Comparison of ENCODE assay signal across 27 cellular contexts in the genomic region with DNA sequence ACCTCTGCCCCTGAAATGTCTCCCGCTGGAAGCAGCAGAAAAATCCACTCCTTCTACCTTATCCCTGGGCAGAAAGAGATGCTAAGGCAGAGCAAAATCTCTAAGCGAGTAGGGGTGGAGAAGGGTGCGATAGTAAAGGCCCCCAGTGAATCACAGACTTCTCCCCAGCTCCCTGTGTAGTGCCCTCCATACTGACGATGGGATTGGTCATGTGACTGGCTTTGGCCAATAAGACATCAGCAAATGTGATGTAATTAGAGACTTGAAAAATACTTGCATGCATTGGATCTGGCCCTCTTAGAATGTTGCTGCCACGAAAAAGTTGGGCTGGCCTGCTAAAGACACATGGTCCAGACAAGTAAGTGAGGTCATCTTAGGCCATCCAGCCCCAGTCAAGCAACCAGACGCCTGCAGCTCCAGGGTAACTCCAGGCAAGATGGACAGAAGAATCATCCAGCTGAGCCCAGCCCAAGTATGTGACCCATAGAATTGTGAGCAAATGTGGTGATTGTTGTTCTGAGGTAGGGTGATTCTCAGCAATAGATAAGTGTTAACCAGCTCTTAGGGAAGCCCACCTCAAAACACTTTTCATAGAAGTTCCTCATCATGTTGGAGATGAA. TPM values are rescaled to one million over a fixed set of nuclear protein-coding genes. Genes with fewer than 3 reads are reported as not detected.
A peak's percentile ranks its signal among the peaks of the same experiment; 100 is the strongest.
DNase-seq lines count a peak whose midpoint lies in the region; ATAC-seq, FAIRE-seq and TF ChIP-seq lines count a peak whose summit lies in the region.
"Had no signal": no experiment of that assay in that cellular context is flagged by ENCODE, and none has a peak within 500 bp of the region (broad histone marks: within the 10 kb centered on the region; RNA-seq: fewer than 3 reads in every experiment).

No MANE protein-coding gene starts in this region.

- no peak overlapping the region for H3K27ac ChIP-seq in GM12878 (ENCODE audit: control insufficient read depth, insufficient read depth)
- H3K27ac ChIP-seq: BLaER1, GM23248, KMS-11 had no signal

- H3K27me3 Mint-ChIP-seq in activated naive CD8-positive, alpha-beta T cell: no peaks in the 10 kb centered on the region
- H3K27me3 Mint-ChIP-seq in activated naive CD8-positive, alpha-beta T cell treated with anti-CD3 and anti-CD28 coated beads, Interleukin-2, amount 50 U/mL, for 24 hours: peaks cover 12% of the 10 kb centered on the region
- no peaks in the 10 kb centered on the region for H3K27me3 Mint-ChIP-seq in type B pancreatic cell
- H3K27me3 Mint-ChIP-seq: CD4-positive, CD25-positive, alpha-beta regulatory T cell had no signal

- no peak for DNase-seq in activated naive CD8-positive, alpha-beta T cell treated with anti-CD3 and anti-CD28 coated beads, Interleukin-2, amount 50 U/mL, for 24 hours
- DNase-seq in H7: peak; percentile 24
- DNase-seq in GM12878 (ENCODE audit: low read depth, low spot score): no peak
- no peak for DNase-seq in stimulated activated effector memory CD8-positive, alpha-beta T cell treated with anti-CD3 and anti-CD28 coated beads, Interleukin-12 subunit alpha, Interleukin-12 subunit beta, amount 100 ng/mL, for 72 hours (ENCODE audit: low spot score in 2 of 2)
- no peak for DNase-seq in anterior cingulate cortex (lab: John Stamatoyannopoulos, UW)
- DNase-seq in type B pancreatic cell (ENCODE audit: extremely low spot score, unreplicated experiment): no peak
- DNase-seq: 8988T; CD4-positive, CD25-positive, alpha-beta regulatory T cell; GDM1; GM23248; IMR-90; MM.1S; NCI-H1417; NCI-H1694; NCI-H2081; NCI-H226; NCI-H510A; NCI-H69; Right ventricle myocardium superior; RPMI8226 had no signal

- TF ChIP-seq EP300 in GM12878 (IDR thresholded peaks at IDR 0.05; ENCODE audit: borderline replicate concordance in 1 of 2, control insufficient read depth in 1 of 2, low read depth in 2 of 2, low read length in 2 of 2): no peak

- in situ Hi-C loops in GM12878 (cut with MboI): no loop called here

- POLR2A ChIA-PET in GM12878 (lab: Charles Lee): interaction anchor here (0.6 kb wide), 1 partner anchor 1064 kb away, joined by 3 read pairs; no protein-coding TSS in a partner anchor

- intact Hi-C loops in GM12878 (cut with micrococcal nuclease; ENCODE audit: unreplicated experiment): no loop called here

- RAD21 ChIA-PET in GM12878 (lab: Charles Lee; ENCODE audit: unreplicated experiment): no interaction called here

- H3K36me3 ChIP-seq in H7 (replicated peaks; ENCODE audit: control insufficient read depth, insufficient read depth, low read length) (no peaks in the 10 kb centered on the region), GM12878 (ENCODE audit: control insufficient read depth in 2 of 2, insufficient read depth in 2 of 2, low read length in 1 of 2) (no peaks in the 10 kb centered on the region)
- H3K36me3 ChIP-seq: BLaER1, HAP-1 had no signal

- no peaks in the 10 kb centered on the region for H3K79me2 ChIP-seq in GM12878 (ENCODE audit: control insufficient read depth, insufficient read depth, low read length)

- H3K4me1 Mint-ChIP-seq in activated naive CD8-positive, alpha-beta T cell (ENCODE audit: low read depth): peaks cover 34% of the 10 kb centered on the region
- peaks cover 32% of the 10 kb centered on the region for H3K4me1 Mint-ChIP-seq in activated naive CD8-positive, alpha-beta T cell treated with anti-CD3 and anti-CD28 coated beads, Interleukin-2, amount 50 U/mL, for 24 hours
- peaks cover 55% of the 10 kb centered on the region for H3K4me1 Mint-ChIP-seq in stimulated activated effector memory CD8-positive, alpha-beta T cell treated with anti-CD3 and anti-CD28 coated beads, Interleukin-12 subunit alpha, Interleukin-12 subunit beta, amount 100 ng/mL, for 72 hours
- no peaks in the 10 kb centered on the region for H3K4me1 Mint-ChIP-seq in type B pancreatic cell (ENCODE audit: unreplicated experiment)

- no peak overlapping the region for H3K4me2 ChIP-seq in GM12878 (ENCODE audit: control insufficient read depth, insufficient read depth)
- H3K4me2 ChIP-seq: BLaER1, KMS-11 had no signal

- H3K27ac Mint-ChIP-seq in activated naive CD8-positive, alpha-beta T cell: peak overlapping the region; percentile 59
- no peak overlapping the region for H3K27ac Mint-ChIP-seq in activated naive CD8-positive, alpha-beta T cell treated with anti-CD3 and anti-CD28 coated beads, Interleukin-2, amount 50 U/mL, for 24 hours
- peak overlapping the region; percentile 70 for H3K27ac Mint-ChIP-seq in stimulated activated effector memory CD8-positive, alpha-beta T cell treated with anti-CD3 and anti-CD28 coated beads, Interleukin-12 subunit alpha, Interleukin-12 subunit beta, amount 100 ng/mL, for 72 hours
- no peak overlapping the region for H3K27ac Mint-ChIP-seq in type B pancreatic cell
- H3K27ac Mint-ChIP-seq: CD4-positive, CD25-positive, alpha-beta regulatory T cell had no signal

- H3K4me3 Mint-ChIP-seq in activated naive CD8-positive, alpha-beta T cell: no peak overlapping the region
- H3K4me3 Mint-ChIP-seq in activated naive CD8-positive, alpha-beta T cell treated with anti-CD3 and anti-CD28 coated beads, Interleukin-2, amount 50 U/mL, for 24 hours: no peak overlapping the region
- no peak overlapping the region for H3K4me3 Mint-ChIP-seq in stimulated activated effector memory CD8-positive, alpha-beta T cell treated with anti-CD3 and anti-CD28 coated beads, Interleukin-12 subunit alpha, Interleukin-12 subunit beta, amount 100 ng/mL, for 72 hours
- H3K4me3 Mint-ChIP-seq in type B pancreatic cell: no peak overlapping the region

- H3K4me1 ChIP-seq in GM12878 (ENCODE audit: control insufficient read depth, insufficient read depth, low read length): peaks cover 18% of the 10 kb centered on the region
- H3K4me1 ChIP-seq: HAP-1 had no signal

- BruUV-seq in GM12878 (replicated peaks; lab: Mats Ljungman, UMichigan): no TSS peak

- peaks cover 6% of the 10 kb centered on the region; the same call in 2 of the 3 replicates for H3K9me3 ChIP-seq in GM12878 (replicated peaks; ENCODE audit: control insufficient read depth, insufficient read depth, low read length)
- H3K9me3 ChIP-seq: HAP-1 had no signal

- H3K27me3 ChIP-seq in H7 (ENCODE audit: control insufficient read depth, insufficient read depth, low read length): no peaks in the 10 kb centered on the region
- no peaks in the 10 kb centered on the region for H3K27me3 ChIP-seq in GM12878 (replicated peaks in 1 of 2; ENCODE audit: control insufficient read depth in 2 of 2, insufficient read depth in 2 of 2, low read length in 1 of 2)
- H3K27me3 ChIP-seq: BLaER1 had no signal

- H3K9ac ChIP-seq in GM12878 (ENCODE audit: control insufficient read depth, insufficient read depth, low read length): no peak overlapping the region
- H3K9ac ChIP-seq: BLaER1, GM23248, KMS-11 had no signal

- whole genome bisulfite sequencing in GM12878 (ENCODE audit: insufficient coverage, insufficient replicate concordance, low lambda C conversion rate, missing lambda C conversion rate): 81% methylated on average over 6 of the region's 6 CpGs

- H3K36me3 Mint-ChIP-seq in activated naive CD8-positive, alpha-beta T cell: peaks cover 4% of the 10 kb centered on the region
- H3K36me3 Mint-ChIP-seq in activated naive CD8-positive, alpha-beta T cell treated with anti-CD3 and anti-CD28 coated beads, Interleukin-2, amount 50 U/mL, for 24 hours (ENCODE audit: low read depth): peaks cover 13% of the 10 kb centered on the region
- peaks cover 41% of the 10 kb centered on the region for H3K36me3 Mint-ChIP-seq in stimulated activated effector memory CD8-positive, alpha-beta T cell treated with anti-CD3 and anti-CD28 coated beads, Interleukin-12 subunit alpha, Interleukin-12 subunit beta, amount 100 ng/mL, for 72 hours
- H3K36me3 Mint-ChIP-seq in type B pancreatic cell: no peaks in the 10 kb centered on the region
- H3K36me3 Mint-ChIP-seq: CD4-positive, CD25-positive, alpha-beta regulatory T cell had no signal

- no peak for FAIRE-seq in GM12878 (lab: Jason Lieb, UNC)
- FAIRE-seq: D721Med, GM12891 had no signal

- no peak for TF ChIP-seq RAD21 in GM12878 (IDR thresholded peaks at IDR 0.05; ENCODE audit: insufficient read depth, low read depth, low read length)

- no peak overlapping the region for H3K4me3 ChIP-seq in H7 (ENCODE audit: insufficient read depth, low read depth, low read length)
- no peak overlapping the region for H3K4me3 ChIP-seq in GM12878
- H3K4me3 ChIP-seq: BLaER1, GM23248, HAP-1 had no signal

- SMC1A ChIA-PET in GM12878 (lab: Charles Lee; ENCODE audit: uncharacterized antibody, unreplicated experiment): interaction anchor here (1.3 kb wide), 1 partner anchor 22 kb away, joined by 6 read pairs; no protein-coding TSS in a partner anchor

- no peak overlapping the region for H2AFZ ChIP-seq in GM12878 (ENCODE audit: control insufficient read depth, low read depth, low read length)
- H2AFZ ChIP-seq: GM23248 had no signal

- TF ChIP-seq POLR2A in GM12878 (IDR thresholded peaks at IDR 0.05; ENCODE audit: low read depth, low read length): no peak

- CTCF ChIA-PET in GM12878 (lab: Yijun Ruan, JAX): interaction anchor here (1.2 kb wide), 1 partner anchor 207 kb away, joined by 3 read pairs; no protein-coding TSS in a partner anchor

- H4K20me1 ChIP-seq in GM12878 (ENCODE audit: control insufficient read depth, insufficient read depth): no peaks in the 10 kb centered on the region
- H4K20me1 ChIP-seq: BLaER1 had no signal

- peaks cover 6% of the 10 kb centered on the region for H3K9me3 Mint-ChIP-seq in activated naive CD8-positive, alpha-beta T cell (ENCODE audit: low read depth)
- peaks cover 11% of the 10 kb centered on the region for H3K9me3 Mint-ChIP-seq in activated naive CD8-positive, alpha-beta T cell treated with anti-CD3 and anti-CD28 coated beads, Interleukin-2, amount 50 U/mL, for 24 hours
- peaks cover 10% of the 10 kb centered on the region for H3K9me3 Mint-ChIP-seq in stimulated activated effector memory CD8-positive, alpha-beta T cell treated with anti-CD3 and anti-CD28 coated beads, Interleukin-12 subunit alpha, Interleukin-12 subunit beta, amount 100 ng/mL, for 72 hours
- H3K9me3 Mint-ChIP-seq in type B pancreatic cell: peaks cover 7% of the 10 kb centered on the region
- H3K9me3 Mint-ChIP-seq: CD4-positive, CD25-positive, alpha-beta regulatory T cell had no signal

- no peak for ATAC-seq in activated naive CD8-positive, alpha-beta T cell treated with anti-CD3 and anti-CD28 coated beads, Interleukin-2, amount 50 U/mL, for 24 hours
- ATAC-seq in GM12878 (no peak), GM18870 (IDR thresholded peaks at IDR 0.05; ENCODE audit: unreplicated experiment) (no peak)
- ATAC-seq in stimulated activated effector memory CD8-positive, alpha-beta T cell treated with anti-CD3 and anti-CD28 coated beads, Interleukin-12 subunit alpha, Interleukin-12 subunit beta, amount 100 ng/mL, for 72 hours: no peak

- no peak for TF ChIP-seq CTCF in GM12878 (IDR thresholded peaks at IDR 0.05 in 2 of 3, conservative IDR thresholded peaks at IDR 0.05 in 1 of 3; ENCODE audit: control insufficient read depth in 2 of 3, extremely low read depth in 1 of 3, insufficient read depth in 1 of 3, low read depth in 3 of 3, low read length in 3 of 3)
- TF ChIP-seq CTCF in type B pancreatic cell (conservative IDR thresholded peaks at IDR 0.05): no peak

RNA-seq across cellular contexts. Expression of a gene that starts 36.0 kb away (rescaled TPM):
- total RNA-seq in H7 (2014; rRNA removed; shearing (Covaris generic)): 34.2 and 39.1 TPM in 2 replicates
- total RNA-seq in GM12878 (2013; cell fraction: nucleolus; rRNA removed): 10.4 and 13.0 TPM in 2 replicates
- total RNA-seq in GM12878 (2014; rRNA removed) (14.9 and 16.5 TPM in 2 replicates), GM12878 (2014; rRNA removed; fragmentation: Illumina TruSeq; extraction: Trizol) (11.7 and 13.1 TPM in 2 replicates), GM12878 (2021) (16.5 and 18.0 TPM in 2 replicates), type B pancreatic cell (ENCODE audit: low replicate concordance) (5.2 and 13.1 TPM in 2 replicates)
- 3.8 TPM for polyA plus RNA-seq in GM12878 (2011; ENCODE audit: low read depth)
- polyA plus RNA-seq in GM12878 (2011; rRNA removed) (6.1 and 7.1 TPM in 2 replicates), GM12878 (2014; fragmentation: Illumina TruSeq; extraction: Trizol) (13.4 and 16.4 TPM in 2 replicates), GM12878 (2014; fragmentation: Nextera tagmentation; extraction: Ambion mirVana) (under 1 TPM; 0.80 to 0.97 TPM), GM12878 (2014; rRNA removed) (11.4 and 12.2 TPM in 2 replicates), GM12878 (2016; fragmentation: Nextera tagmentation; extraction: Ambion mirVana) (1 to 10 TPM; 8.7 TPM)
- polyA plus RNA-seq in GM12878 (2011; cell fraction: cytosol; rRNA removed): 5.5 and 6.8 TPM in 2 replicates
- polyA plus RNA-seq in GM12878 (2011; cell fraction: nucleus; rRNA removed): 3.7 and 5.2 TPM in 2 replicates
- polyA plus RNA-seq in GM12878 (2012): 4.2 and 4.6 TPM in 2 replicates
- 10.6 and 11.2 TPM in 2 replicates for polyA minus RNA-seq in GM12878 (2011; rRNA and poly(A)+ RNA removed)
- 6.1 and 10.3 TPM in 2 replicates for polyA minus RNA-seq in GM12878 (2011; cell fraction: cytosol; rRNA and poly(A)+ RNA removed)
- polyA minus RNA-seq in GM12878 (2011; cell fraction: nucleus; rRNA and poly(A)+ RNA removed): 5.2 and 10.4 TPM in 2 replicates

RNA-seq across cellular contexts. Expression of a gene that starts 41.3 kb away (rescaled TPM):
- total RNA-seq in H7 (2014; rRNA removed; shearing (Covaris generic)): 28.8 and 34.7 TPM in 2 replicates
- total RNA-seq in GM12878 (2013; cell fraction: nucleolus; rRNA removed): 21.9 and 27.0 TPM in 2 replicates
- total RNA-seq in GM12878 (2014; rRNA removed): 19.6 and 19.7 TPM in 2 replicates
- 19.1 and 21.7 TPM in 2 replicates for total RNA-seq in GM12878 (2014; rRNA removed; fragmentation: Illumina TruSeq; extraction: Trizol)
- total RNA-seq in GM12878 (2021): 13.1 and 13.6 TPM in 2 replicates
- 18.6 TPM for polyA plus RNA-seq in GM12878 (2011; ENCODE audit: low read depth)
- 41.3 TPM in 2 replicates for polyA plus RNA-seq in GM12878 (2011; rRNA removed)
- polyA plus RNA-seq in GM12878 (2011; cell fraction: cytosol; rRNA removed): 26.0 and 26.2 TPM in 2 replicates
- 20.9 and 21.5 TPM in 2 replicates for polyA plus RNA-seq in GM12878 (2011; cell fraction: nucleus; rRNA removed)
- polyA plus RNA-seq in GM12878 (2012): 19.1 and 25.9 TPM in 2 replicates
- 19.2 and 19.4 TPM in 2 replicates for polyA plus RNA-seq in GM12878 (2014; fragmentation: Illumina TruSeq; extraction: Trizol)
- 100 to 1,000 TPM; 145 to 161 TPM for polyA plus RNA-seq in GM12878 (2014; fragmentation: Nextera tagmentation; extraction: Ambion mirVana)
- 28.3 and 33.9 TPM in 2 replicates for polyA plus RNA-seq in GM12878 (2014; rRNA removed)
- polyA plus RNA-seq in GM12878 (2016; fragmentation: Nextera tagmentation; extraction: Ambion mirVana): 10 to 100 TPM; 48.0 to 53.0 TPM
- 5.2 and 7.2 TPM in 2 replicates for polyA minus RNA-seq in GM12878 (2011; rRNA and poly(A)+ RNA removed)
- polyA minus RNA-seq in GM12878 (2011; cell fraction: cytosol; rRNA and poly(A)+ RNA removed): 4.3 and 5.6 TPM in 2 replicates
- polyA minus RNA-seq in GM12878 (2011; cell fraction: nucleus; rRNA and poly(A)+ RNA removed): 4.6 and 7.5 TPM in 2 replicates
- 21.0 and 28.8 TPM in 2 replicates for total RNA-seq in type B pancreatic cell (ENCODE audit: low replicate concordance)

Comparison
In these comparisons a context has a peak if more than half of its experiments do, and no peak if none do; other contexts are left out.
1. H3K27ac Mint-ChIP-seq: peak in activated naive CD8-positive, alpha-beta T cell (single experiment) and stimulated activated effector memory CD8-positive, alpha-beta T cell treated with anti-CD3 and anti-CD28 coated beads, Interleukin-12 subunit alpha, Interleukin-12 subunit beta, amount 100 ng/mL, for 72 hours (single experiment); none in activated naive CD8-positive, alpha-beta T cell treated with anti-CD3 and anti-CD28 coated beads, Interleukin-2, amount 50 U/mL, for 24 hours (single experiment) and type B pancreatic cell (single experiment).